Comparison of ENCODE assay signal across 26 cellular contexts in the genomic region with DNA sequence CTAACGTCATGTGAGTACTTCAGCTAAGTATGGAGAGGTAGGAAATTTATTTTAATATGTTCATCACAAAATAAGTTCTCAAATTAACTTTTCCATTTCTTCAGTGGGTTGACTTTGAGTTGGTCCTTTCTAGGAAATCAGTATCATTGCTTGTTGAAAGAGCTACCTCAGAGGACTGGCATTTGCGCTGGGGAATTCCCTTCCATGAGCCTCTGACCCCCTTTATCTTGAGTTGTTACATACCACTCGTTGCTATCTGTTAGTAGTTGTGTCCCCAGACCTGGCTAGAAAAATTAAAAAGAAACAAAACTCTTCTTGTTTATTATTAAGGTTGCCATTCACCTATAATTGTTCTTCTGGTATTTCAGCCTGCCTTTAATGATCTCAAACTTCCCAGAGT.
A peak's percentile ranks its signal among the peaks of the same experiment; 100 is the strongest.
DNase-seq lines count a peak whose midpoint lies in the region; ATAC-seq, FAIRE-seq and TF ChIP-seq lines count a peak whose summit lies in the region.
"Had no signal": no experiment of that assay in that cellular context is flagged by ENCODE, and none has a peak within 500 bp of the region (broad histone marks: within the 10 kb centered on the region; RNA-seq: fewer than 3 reads in every experiment).

No MANE protein-coding gene starts in this region.

- peak overlapping the region; percentile 40 for H3K4me2 ChIP-seq in astrocyte (ENCODE audit: low read length)
- H3K4me2 ChIP-seq: SK-N-SH had no signal

- no peaks in the 10 kb centered on the region for H3K36me3 ChIP-seq in astrocyte (ENCODE audit: insufficient read depth, low read length)
- no peaks in the 10 kb centered on the region for H3K36me3 ChIP-seq in iPS-18a (ENCODE audit: control insufficient read depth, low read depth, low read length)
- H3K36me3 ChIP-seq: gastrocnemius medialis, neutrophil had no signal

- H3K9me3 Mint-ChIP-seq in astrocyte (ENCODE audit: unreplicated experiment) = peaks cover 3% of the 10 kb centered on the region

- H3K27ac ChIP-seq in astrocyte (ENCODE audit: low read depth, low read length) (peak overlapping the region; percentile 38), iPS-18a (ENCODE audit: low read length) (no peak overlapping the region)
- H3K27ac ChIP-seq: coronary artery, gastrocnemius medialis, neutrophil had no signal

- H3K27ac Mint-ChIP-seq in astrocyte (ENCODE audit: unreplicated experiment) = peak overlapping the region; percentile 80
- H3K27ac Mint-ChIP-seq: activated naive CD8-positive, alpha-beta T cell treated with anti-CD3 and anti-CD28 coated beads, Interleukin-2, amount 50 U/mL, for 24 hours; IgD-negative memory B cell; stimulated activated effector memory CD8-positive, alpha-beta T cell treated with anti-CD3 and anti-CD28 coated beads, Interleukin-12 subunit alpha, Interleukin-12 subunit beta, amount 100 ng/mL, for 72 hours had no signal

- H3K9me3 ChIP-seq in astrocyte (ENCODE audit: insufficient read depth, low read depth, low read length) (no peaks in the 10 kb centered on the region), iPS-18a (ENCODE audit: control insufficient read depth, low read depth, low read length) (no peaks in the 10 kb centered on the region)
- H3K9me3 ChIP-seq: gastrocnemius medialis, neutrophil, SK-N-SH had no signal

- no peak for TF ChIP-seq CTCF in astrocyte (IDR thresholded peaks at IDR 0.05; ENCODE audit: insufficient read depth, low read depth, low read length)
- no peak for TF ChIP-seq CTCF in D721Med (IDR thresholded peaks at IDR 0.05; ENCODE audit: insufficient read depth, missing control alignments)
- TF ChIP-seq CTCF in GM13977 (IDR thresholded peaks at IDR 0.05; ENCODE audit: extremely low read depth, insufficient read depth, missing control alignments) = no peak

- H3K36me3 Mint-ChIP-seq in astrocyte (ENCODE audit: low read depth, unreplicated experiment) = no peaks in the 10 kb centered on the region
- H3K36me3 Mint-ChIP-seq: IgD-negative memory B cell; stimulated activated effector memory CD8-positive, alpha-beta T cell treated with anti-CD3 and anti-CD28 coated beads, Interleukin-12 subunit alpha, Interleukin-12 subunit beta, amount 100 ng/mL, for 72 hours had no signal

- no peaks in the 10 kb centered on the region for H3K27me3 Mint-ChIP-seq in astrocyte (ENCODE audit: low read depth, unreplicated experiment)
- H3K27me3 Mint-ChIP-seq: activated naive CD8-positive, alpha-beta T cell treated with anti-CD3 and anti-CD28 coated beads, Interleukin-2, amount 50 U/mL, for 24 hours; IgD-negative memory B cell had no signal

- peaks cover 5% of the 10 kb centered on the region for H3K4me1 ChIP-seq in astrocyte (ENCODE audit: insufficient read depth, low read length)
- peaks cover 15% of the 10 kb centered on the region for H3K4me1 ChIP-seq in iPS-18a (ENCODE audit: control insufficient read depth, low read depth, low read length)
- H3K4me1 ChIP-seq: gastrocnemius medialis had no signal

- H3K9ac ChIP-seq in astrocyte (ENCODE audit: low read length) (no peak overlapping the region), iPS-18a (ENCODE audit: low read length) (peak overlapping the region; percentile 18)
- H3K9ac ChIP-seq: SK-N-SH had no signal

- H4K20me1 ChIP-seq in astrocyte (ENCODE audit: insufficient read depth, low read length) = no peaks in the 10 kb centered on the region

- ATAC-seq in HG03520 (IDR thresholded peaks at IDR 0.05; ENCODE audit: unreplicated experiment) (no peak), HG02885 (IDR thresholded peaks at IDR 0.05; ENCODE audit: poor library complexity, unreplicated experiment) (no peak)
- ATAC-seq: activated naive CD8-positive, alpha-beta T cell treated with anti-CD3 and anti-CD28 coated beads, Interleukin-2, amount 50 U/mL, for 24 hours; gastrocnemius medialis; stimulated activated effector memory CD8-positive, alpha-beta T cell treated with anti-CD3 and anti-CD28 coated beads, Interleukin-12 subunit alpha, Interleukin-12 subunit beta, amount 100 ng/mL, for 72 hours had no signal

- no peaks in the 10 kb centered on the region for H3K27me3 ChIP-seq in astrocyte (ENCODE audit: insufficient read depth, low read length)
- H3K27me3 ChIP-seq in iPS-18a (ENCODE audit: control insufficient read depth, insufficient read depth, low read length) = no peaks in the 10 kb centered on the region
- H3K27me3 ChIP-seq: gastrocnemius medialis, neutrophil had no signal

- peaks cover 17% of the 10 kb centered on the region for H3K4me1 Mint-ChIP-seq in astrocyte (ENCODE audit: low read depth, unreplicated experiment)
- H3K4me1 Mint-ChIP-seq: activated naive CD8-positive, alpha-beta T cell treated with anti-CD3 and anti-CD28 coated beads, Interleukin-2, amount 50 U/mL, for 24 hours; stimulated activated effector memory CD8-positive, alpha-beta T cell treated with anti-CD3 and anti-CD28 coated beads, Interleukin-12 subunit alpha, Interleukin-12 subunit beta, amount 100 ng/mL, for 72 hours had no signal

- no peak overlapping the region for H3K4me3 ChIP-seq in astrocyte (ENCODE audit: insufficient read depth, low read depth, low read length)
- H3K4me3 ChIP-seq in iPS-18a (ENCODE audit: low read length) = no peak overlapping the region
- H3K4me3 ChIP-seq: coronary artery, gastrocnemius medialis had no signal

- in situ Hi-C loops in GM13977 (cut with MboI; ENCODE audit: low pct_unique_long_range_greater_than_20kb, low sequenced_read_pairs, unreplicated experiment) = no loop called here

- no peaks in the 10 kb centered on the region for H3K79me2 ChIP-seq in astrocyte (ENCODE audit: insufficient read depth, low read length)

- H3K4me3 Mint-ChIP-seq in astrocyte (ENCODE audit: unreplicated experiment) = no peak overlapping the region
- H3K4me3 Mint-ChIP-seq: activated naive CD8-positive, alpha-beta T cell treated with anti-CD3 and anti-CD28 coated beads, Interleukin-2, amount 50 U/mL, for 24 hours; IgD-negative memory B cell; stimulated activated effector memory CD8-positive, alpha-beta T cell treated with anti-CD3 and anti-CD28 coated beads, Interleukin-12 subunit alpha, Interleukin-12 subunit beta, amount 100 ng/mL, for 72 hours had no signal

- DNase-seq in ELR (ENCODE audit: low read depth) = peak; percentile 6
- peak; percentile 11 for DNase-seq in astrocyte (ENCODE audit: low read depth)
- peak; percentile 24 for DNase-seq in non-pigmented ciliary epithelial cell (ENCODE audit: low read depth)
- DNase-seq in D721Med (ENCODE audit: insufficient read length, low spot score) = no peak
- no peak for DNase-seq in GM13977 (ENCODE audit: low spot score)
- DNase-seq: ACHN; activated CD4-positive, alpha-beta T cell treated with anti-CD3 and anti-CD28 coated beads for 4 hours; activated CD8-positive, alpha-beta memory T cell treated with anti-CD3 and anti-CD28 coated beads for 24 hours; activated gamma-delta T cell; activated naive CD8-positive, alpha-beta T cell treated with anti-CD3 and anti-CD28 coated beads, Interleukin-2, amount 50 U/mL, for 24 hours; activated T-cell treated with anti-CD3 and anti-CD28 coated beads, Interleukin-2, amount 50 U/mL, for 1 hour; gastrocnemius medialis; hypothalamus; mammary epithelial cell; NCI-H1105; NCI-H2029; NCI-H2227 treated with DMSO at 0.1 percent for 48 hours; SK-N-SH; small intestine had no signal

- no peak overlapping the region for H2AFZ ChIP-seq in astrocyte (ENCODE audit: low read depth, low read length)

- no peak for FAIRE-seq in astrocyte (lab: Jason Lieb, UNC)
- no peak for FAIRE-seq in D721Med (lab: Jason Lieb, UNC)
- FAIRE-seq: small intestine had no signal

Comparison
In these comparisons a context has a peak if more than half of its experiments do, and no peak if none do; other contexts are left out.
1. DNase-seq: peak in ELR (single experiment), astrocyte (single experiment) and non-pigmented ciliary epithelial cell (single experiment); none in D721Med (single experiment) and GM13977 (single experiment).